10 cellular contexts compared by ENCODE assay signal in the genomic region with DNA sequence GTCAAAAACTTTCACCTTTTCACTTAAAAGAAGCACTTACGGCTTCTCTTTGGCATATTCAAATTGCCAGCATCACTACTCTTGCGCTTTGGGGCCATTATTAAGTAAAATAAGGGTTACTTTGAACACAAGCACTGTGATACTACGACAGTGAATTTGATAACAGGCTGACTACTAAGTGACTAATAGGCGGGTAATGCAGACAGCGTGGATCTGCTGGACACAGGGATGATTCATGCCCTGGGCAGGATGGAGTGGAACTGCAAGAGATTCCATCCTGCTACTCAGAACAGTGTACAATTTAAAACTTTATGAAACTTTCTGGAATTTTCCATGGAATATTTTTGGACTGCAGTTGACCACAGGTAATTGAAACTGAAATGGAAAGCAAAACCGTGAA. TPM values are rescaled to one million over a fixed set of nuclear protein-coding genes. Genes with fewer than 3 reads are reported as not detected.
DNase-seq lines count a peak whose midpoint lies in the region; ATAC-seq, FAIRE-seq and TF ChIP-seq lines count a peak whose summit lies in the region.
"Had no signal": no experiment of that assay in that cellular context is flagged by ENCODE, and none has a peak within 500 bp of the region (broad histone marks: within the 10 kb centered on the region; RNA-seq: fewer than 3 reads in every experiment).

No MANE protein-coding gene starts in this region.

- no peak overlapping the region for H2AFZ ChIP-seq in PC-9

- H3K4me1 Mint-ChIP-seq in Caco-2 (ENCODE audit: low read depth, unreplicated experiment) = peaks cover 20% of the 10 kb centered on the region
- H3K4me1 Mint-ChIP-seq: stimulated activated effector memory CD8-positive, alpha-beta T cell treated with anti-CD3 and anti-CD28 coated beads, Interleukin-12 subunit alpha, Interleukin-12 subunit beta, amount 100 ng/mL, for 72 hours had no signal

- H3K4me3 Mint-ChIP-seq in Caco-2 (ENCODE audit: unreplicated experiment) = no peak overlapping the region
- H3K4me3 Mint-ChIP-seq: stimulated activated effector memory CD8-positive, alpha-beta T cell treated with anti-CD3 and anti-CD28 coated beads, Interleukin-12 subunit alpha, Interleukin-12 subunit beta, amount 100 ng/mL, for 72 hours had no signal

- intact Hi-C loops in Caco-2 (cut with micrococcal nuclease; ENCODE audit: unreplicated experiment) (loop anchor here (1.0 kb wide), 1 partner anchor 17 kb away; no protein-coding TSS in a partner anchor), PC-9 (cut with micrococcal nuclease; ENCODE audit: unreplicated experiment) (loop anchor here (5.0 kb wide), 1 partner anchor 182 kb away; a partner anchor contains a TSS), pancreas (cut with DNase I) (no loop called here), left colon (cut with DNase I, micrococcal nuclease) (no loop called here)

- POLR2A ChIA-PET in Caco-2 (lab: Charles Lee) = no interaction called here
- POLR2A ChIA-PET in PC-9 (lab: Charles Lee; ENCODE audit: unreplicated experiment) = interaction anchor here (0.7 kb wide), 1 partner anchor 92 kb away, joined by 3 read pairs; no protein-coding TSS in a partner anchor

- TF ChIP-seq CTCF in Caco-2 (IDR thresholded peaks at IDR 0.05; ENCODE audit: insufficient read depth in 1 of 2, low read depth in 1 of 2, low read length in 1 of 2, severe bottlenecking in 1 of 2, unreplicated experiment in 1 of 2) (no peak), PC-9 (conservative IDR thresholded peaks at IDR 0.05) (no peak), pancreas (IDR thresholded peaks at IDR 0.05) (no peak)

- H3K4me1 ChIP-seq in Caco-2 (peaks cover 18% of the 10 kb centered on the region), PC-9 (replicated peaks; ENCODE audit: insufficient read depth) (peaks cover 19% of the 10 kb centered on the region), pancreas (no peaks in the 10 kb centered on the region)

- H4K20me1 ChIP-seq in PC-9 (ENCODE audit: insufficient read depth) = no peaks in the 10 kb centered on the region

- H3K27ac Mint-ChIP-seq in Caco-2 (ENCODE audit: unreplicated experiment) = peak overlapping the region; percentile 62
- H3K27ac Mint-ChIP-seq: stimulated activated effector memory CD8-positive, alpha-beta T cell treated with anti-CD3 and anti-CD28 coated beads, Interleukin-12 subunit alpha, Interleukin-12 subunit beta, amount 100 ng/mL, for 72 hours had no signal

- ATAC-seq in pancreas (peak in 3 of 4 donors; percentile 43 to 72 (median 67)), GM18868 (IDR thresholded peaks at IDR 0.05; ENCODE audit: unreplicated experiment) (no peak), left colon (no peak)
- ATAC-seq: stimulated activated effector memory CD8-positive, alpha-beta T cell treated with anti-CD3 and anti-CD28 coated beads, Interleukin-12 subunit alpha, Interleukin-12 subunit beta, amount 100 ng/mL, for 72 hours had no signal

- H3K9me3 ChIP-seq in Caco-2 = no peaks in the 10 kb centered on the region
- no peaks in the 10 kb centered on the region for H3K9me3 ChIP-seq in PC-9 (ENCODE audit: insufficient read depth, low read depth)
- H3K9me3 ChIP-seq in pancreas = no peaks in the 10 kb centered on the region

- peak overlapping the region; percentile 60 for H3K4me2 ChIP-seq in PC-9

- H3K9me3 Mint-ChIP-seq in Caco-2 (ENCODE audit: unreplicated experiment) = no peaks in the 10 kb centered on the region
- H3K9me3 Mint-ChIP-seq: stimulated activated effector memory CD8-positive, alpha-beta T cell treated with anti-CD3 and anti-CD28 coated beads, Interleukin-12 subunit alpha, Interleukin-12 subunit beta, amount 100 ng/mL, for 72 hours had no signal

- H3K9me2 ChIP-seq in PC-9 (ENCODE audit: insufficient read depth) = no peaks in the 10 kb centered on the region

- H3K27me3 ChIP-seq in Caco-2 (replicated peaks; ENCODE audit: control insufficient read depth, insufficient read depth, low read length) (no peaks in the 10 kb centered on the region), PC-9 (ENCODE audit: insufficient read depth, low read depth) (no peaks in the 10 kb centered on the region), pancreas (no peaks in the 10 kb centered on the region)

- no peak overlapping the region for H3K4me3 ChIP-seq in Caco-2 (ENCODE audit: low read depth, low read length)
- H3K4me3 ChIP-seq in PC-9 = no peak overlapping the region
- no peak overlapping the region for H3K4me3 ChIP-seq in pancreas

- no peaks in the 10 kb centered on the region for H3K36me3 ChIP-seq in Caco-2 (ENCODE audit: control insufficient read depth, insufficient read depth, low read length)
- H3K36me3 ChIP-seq in PC-9 (ENCODE audit: low read depth) = no peaks in the 10 kb centered on the region
- H3K36me3 ChIP-seq in pancreas = no peaks in the 10 kb centered on the region

- H3K27ac ChIP-seq in PC-9 (peak overlapping the region; percentile 40), epithelial cell of prostate (peak overlapping the region; percentile 24), pancreas (no peak overlapping the region)

- peaks cover 16% of the 10 kb centered on the region for H3F3A ChIP-seq in PC-9 (ENCODE audit: insufficient read depth, low read depth)

- FAIRE-seq in pancreas (lab: Jason Lieb, UNC) = no peak

- H3K27me3 Mint-ChIP-seq in Caco-2 (ENCODE audit: insufficient read depth, unreplicated experiment) = no peaks in the 10 kb centered on the region

- BruUV-seq in Caco-2 (replicated peaks; lab: Mats Ljungman, UMichigan) (no TSS peak), PC-9 (replicated peaks; lab: Mats Ljungman, UMichigan) (no TSS peak)

- DNase-seq in Caco-2 = peak; percentile 46 to 66
- DNase-seq in PC-9 = peak; percentile 70 to 82
- peak; percentile 79 for DNase-seq in epithelial cell of prostate (ENCODE audit: low read depth, low spot score)
- peak in 1 of 6 donors; percentile 24 for DNase-seq in pancreas
- DNase-seq in stimulated activated CD4-positive, alpha-beta T cell treated with anti-CD3 and anti-CD28 coated beads, Interleukin-4, amount 100 ng/mL, for 4 hours = no peak
- DNase-seq in RPMI8226 = no peak
- no peak for DNase-seq in left colon
- DNase-seq: DND-41 had no signal

- no peaks in the 10 kb centered on the region for H3K36me3 Mint-ChIP-seq in Caco-2 (ENCODE audit: insufficient read depth, unreplicated experiment)
- H3K36me3 Mint-ChIP-seq: stimulated activated effector memory CD8-positive, alpha-beta T cell treated with anti-CD3 and anti-CD28 coated beads, Interleukin-12 subunit alpha, Interleukin-12 subunit beta, amount 100 ng/mL, for 72 hours had no signal

- CTCF ChIA-PET in Caco-2 (lab: Charles Lee) = no interaction called here
- CTCF ChIA-PET in PC-9 (lab: Charles Lee) = no interaction called here

- H3K79me2 ChIP-seq in PC-9 (ENCODE audit: low read depth) = no peaks in the 10 kb centered on the region

- 82 to 88% methylated on average over 6 of the region's 6 CpGs for WGBS in pancreas, 2 donors

RNA-seq across cellular contexts. Expression of a gene that starts 45.9 kb away (rescaled TPM):
- total RNA-seq in Caco-2 (2022) (40.9 and 42.6 TPM in 2 replicates), PC-9 (2021) (23.5 and 30.5 TPM in 2 replicates), pancreas (10 to 100 TPM in 3 of 6 donors, 1 to 10 TPM in 3; 8.3 to 14.6 (median 10.6) TPM), left colon (10 to 100 TPM in 1 of 2 donors, 1 to 10 TPM in 1; 7.3 to 11.6 TPM)
- polyA plus RNA-seq in pancreas = 10 to 100 TPM in 1 of 2 donors, 1 to 10 TPM in 1; 6.0 to 15.6 TPM

RNA-seq across cellular contexts. Expression of a gene that starts 57.3 kb away (rescaled TPM):
- total RNA-seq in Caco-2 (2022) (16.8 and 16.9 TPM in 2 replicates), PC-9 (2021) (not detected in 2 replicates), pancreas (100 to 1,000 TPM in 2 of 6 donors, 10 to 100 TPM in 4; 14.0 to 591 (median 39.3) TPM), left colon (10 to 100 TPM; 14.3 to 97.8 TPM)
- polyA plus RNA-seq in pancreas = 10 to 100 TPM; 10.1 to 29.4 TPM

Comparison
In these comparisons a context has a peak if more than half of its experiments do, and no peak if none do; other contexts are left out.
1. DNase-seq: peak in Caco-2 (2 of 2), PC-9 (2 of 2) and epithelial cell of prostate (single experiment); none in stimulated activated CD4-positive, alpha-beta T cell treated with anti-CD3 and anti-CD28 coated beads, Interleukin-4, amount 100 ng/mL, for 4 hours (0 of 2), RPMI8226 (single experiment) and left colon (0 of 2).
2. H3K27ac ChIP-seq: peak in PC-9 (single experiment) and epithelial cell of prostate (single experiment); none in pancreas (0 of 4).
3. ATAC-seq: peak in pancreas (3 of 4); none in GM18868 (single experiment) and left colon (single experiment).
4. RNA of a gene that starts 57.3 kb away (total RNA-seq): 14.3 to 97.8 TPM in left colon, 14.0 to 591 TPM in pancreas and 16.8 to 16.9 TPM in Caco-2; not detected in PC-9; every median in the first group is over 10 times any median in the second.
5. intact Hi-C loops: an anchor here in Caco-2 (1.0 kb wide) and PC-9 (5.0 kb wide); none called in pancreas and left colon.